9 cellular contexts compared by ENCODE assay signal in genomic region chr13:39038569-39038898, GRCh38. TPM values are rescaled to one million over a fixed set of nuclear protein-coding genes. Genes with fewer than 3 reads are reported as not detected.
DNase-seq lines count a peak whose midpoint lies in the region; ATAC-seq and TF ChIP-seq lines count a peak whose summit lies in the region.
"Had no signal": no experiment of that assay in that cellular context is flagged by ENCODE, and none has a peak within 500 bp of the region (broad histone marks: within the 10 kb centered on the region; RNA-seq: fewer than 3 reads in every experiment).

No MANE protein-coding gene starts in this region.

- H3K4me1 ChIP-seq in HCT116 (ENCODE audit: control insufficient read depth in 1 of 2, insufficient read depth in 2 of 2, low read length in 2 of 2), result peaks cover 0 to 26% of the 10 kb centered on the region in 2 experiments; a peak in 3 of 4 replicates

- peak overlapping the region; percentile 71 for H3K27ac ChIP-seq in HCT116 (ENCODE audit: low read depth, low read length)

- peaks cover 54% of the 10 kb centered on the region for H3K4me1 Mint-ChIP-seq in activated T-cell treated with anti-CD3 and anti-CD28 coated beads, Interleukin-2, amount 50 U/mL, for 72 hours (ENCODE audit: low read depth)

- peak overlapping the region; percentile 89 to 90 for H3K4me3 ChIP-seq in HCT116 (replicated peaks in 1 of 2; ENCODE audit: low read depth in 1 of 2, low read length in 2 of 2)
- H3K4me3 ChIP-seq in foreskin fibroblast (ENCODE audit: low read depth in 1 of 2, low read length in 2 of 2), result peak overlapping the region; percentile 91 to 94

- H3K4me3 Mint-ChIP-seq in activated T-cell treated with anti-CD3 and anti-CD28 coated beads, Interleukin-2, amount 50 U/mL, for 72 hours, result peak overlapping the region; percentile 87 to 95

- H3K36me3 ChIP-seq in HCT116 (ENCODE audit: control insufficient read depth in 1 of 2, insufficient read depth in 2 of 2, low read length in 2 of 2), result no peaks in the 10 kb centered on the region

- peak overlapping the region; percentile 99 for H3K4me2 ChIP-seq in HCT116 (ENCODE audit: low read length)

- H3K9me3 Mint-ChIP-seq in activated T-cell treated with anti-CD3 and anti-CD28 coated beads, Interleukin-2, amount 50 U/mL, for 72 hours, result no peaks in the 10 kb centered on the region

- no peaks in the 10 kb centered on the region for H3K27me3 Mint-ChIP-seq in activated T-cell treated with anti-CD3 and anti-CD28 coated beads, Interleukin-2, amount 50 U/mL, for 72 hours (ENCODE audit: low read depth)

- peaks cover 45% of the 10 kb centered on the region for H3K79me2 ChIP-seq in HCT116 (ENCODE audit: insufficient read depth, low read length)

- H4K20me1 ChIP-seq in HCT116 (ENCODE audit: insufficient read depth), result no peaks in the 10 kb centered on the region

- TF ChIP-seq POLR2A in HCT116 (IDR thresholded peaks at IDR 0.05; ENCODE audit: borderline replicate concordance, extremely low read depth, insufficient read depth, insufficient read length), result no peak

- TF ChIP-seq RAD21 in HCT116 (IDR thresholded peaks at IDR 0.05; ENCODE audit: low read depth), result no peak

- H3K9ac ChIP-seq in HCT116 (ENCODE audit: low read length), result peak overlapping the region; percentile 73

- no peaks in the 10 kb centered on the region for H3K27me3 ChIP-seq in HCT116 (ENCODE audit: insufficient read depth, low read length)

- RAD21 ChIA-PET in HCT116 (lab: Charles Lee; ENCODE audit: low non-redundant PET in 1 of 2, low total read pairs in 2 of 2, uncharacterized antibody in 2 of 2, unreplicated experiment in 2 of 2), result no interaction called here

- POLR2A ChIA-PET in HCT116 (lab: Charles Lee), result no interaction called here

- DNase-seq in HCT116 (ENCODE audit: low read depth, low spot score) (no peak), NCI-H128 (lab: John Stamatoyannopoulos, UW; ENCODE audit: unreplicated experiment) (peak; percentile 25), foreskin fibroblast (peak in 1 of 2 donors; percentile 44), putamen (ENCODE audit: low spot score) (peak; percentile 37), MV-4-11 (lab: John Stamatoyannopoulos, UW) (no peak), islet precursor cell (no peak)
- DNase-seq in activated T-cell treated with anti-CD3 and anti-CD28 coated beads, Interleukin-2, amount 50 U/mL, for 72 hours, result peak; percentile 82 to 84

- CTCF ChIA-PET in HCT116 (lab: Charles Lee), result interaction anchor here (1.8 kb wide), 1 partner anchor 13 kb away, joined by 4 read pairs; no protein-coding TSS in a partner anchor

- intact Hi-C loops in HCT116 (cut with micrococcal nuclease), result no loop called here

- peak overlapping the region; percentile 91 for H2AFZ ChIP-seq in HCT116 (ENCODE audit: low read depth, low read length, poor library complexity, severe bottlenecking)

- peaks cover 5 to 24% of the 10 kb centered on the region in 2 donors for H3K36me3 Mint-ChIP-seq in activated T-cell treated with anti-CD3 and anti-CD28 coated beads, Interleukin-2, amount 50 U/mL, for 72 hours (ENCODE audit: insufficient read depth in 2 of 2)

- ATAC-seq in GM18502 (IDR thresholded peaks at IDR 0.05; ENCODE audit: poor library complexity, unreplicated experiment) (peak; percentile 44), HCT116 (peak; percentile 39)
- peak; percentile 75 to 77 for ATAC-seq in activated T-cell treated with anti-CD3 and anti-CD28 coated beads, Interleukin-2, amount 50 U/mL, for 72 hours (replicated peaks in 1 of 2)

- H3K27ac Mint-ChIP-seq in activated T-cell treated with anti-CD3 and anti-CD28 coated beads, Interleukin-2, amount 50 U/mL, for 72 hours, result peak overlapping the region; percentile 93

- H3K9me3 ChIP-seq in HCT116 (ENCODE audit: control insufficient read depth in 1 of 2, insufficient read depth in 1 of 2, low read depth in 1 of 2, low read length in 2 of 2), result no peaks in the 10 kb centered on the region

- H3K9me2 ChIP-seq in HCT116 (ENCODE audit: insufficient read depth), result no peaks in the 10 kb centered on the region

- BruUV-seq in HCT116 (replicated peaks; lab: Mats Ljungman, UMichigan), result TSS peak; percentile 45

- TF ChIP-seq CTCF in HCT116 (IDR thresholded peaks at IDR 0.05 in 2 of 3, conservative IDR thresholded peaks at IDR 0.05 in 1 of 3; ENCODE audit: borderline replicate concordance in 1 of 3, insufficient read depth in 1 of 3, low read depth in 2 of 3, low read length in 2 of 3) (no peak), foreskin fibroblast (IDR thresholded peaks at IDR 0.05; ENCODE audit: low read depth, low read length) (no peak)

TF ChIP-seq in HCT116, 20 proteins besides CTCF, POLR2A, EP300 and RAD21:
- TF ChIP-seq SP1 (IDR thresholded peaks at IDR 0.05; ENCODE audit: low read depth) (no peak), CBX3 (IDR thresholded peaks at IDR 0.05; ENCODE audit: low read depth) (no peak), REST (IDR thresholded peaks at IDR 0.05; ENCODE audit: low read depth) (no peak), EZH2phosphoT487 (IDR thresholded peaks at IDR 0.05; ENCODE audit: borderline replicate concordance) (no peak), YY1 (IDR thresholded peaks at IDR 0.05; ENCODE audit: extremely low read depth, insufficient replicate concordance, low read depth, low read length) (no peak), POLR2AphosphoS5 (IDR thresholded peaks at IDR 0.05; ENCODE audit: low read depth, low read length) (no peak), ATF3 (IDR thresholded peaks at IDR 0.05) (no peak), TCF7L2 (IDR thresholded peaks at IDR 0.05; ENCODE audit: borderline replicate concordance, extremely low read depth, insufficient read depth, insufficient read length) (no peak), ZNF274 (IDR thresholded peaks at IDR 0.05; ENCODE audit: low read depth, low read length) (no peak), ELF1 (IDR thresholded peaks at IDR 0.05; ENCODE audit: borderline replicate concordance, low read depth) (no peak), ZBTB33 (IDR thresholded peaks at IDR 0.05; ENCODE audit: extremely low read depth, insufficient replicate concordance, low read length) (no peak), EGR1 (IDR thresholded peaks at IDR 0.05; ENCODE audit: low read depth) (no peak), EZH2 (IDR thresholded peaks at IDR 0.05) (no peak), FOSL1 (IDR thresholded peaks at IDR 0.05; ENCODE audit: low read depth) (no peak), JUND (IDR thresholded peaks at IDR 0.05) (no peak)

RNA-seq across cellular contexts. Expression of gene NHLRC3, which starts 0.3 kb away (rescaled TPM):
- total RNA-seq in HCT116 (2021; ENCODE audit: unreplicated experiment), result 7.2 TPM
- 2.8 and 3.8 TPM in 2 replicates for polyA plus RNA-seq in HCT116 (2012)
- total RNA-seq in activated T-cell treated with anti-CD3 and anti-CD28 coated beads, Interleukin-2, amount 50 U/mL, for 72 hours, result 10 to 100 TPM; 27.1 to 30.3 TPM

RNA-seq across cellular contexts. Expression of gene PROSER1, which starts 0.6 kb away (rescaled TPM):
- 33.5 TPM for total RNA-seq in HCT116 (2021; ENCODE audit: unreplicated experiment)
- polyA plus RNA-seq in HCT116 (2012), result 11.0 and 13.3 TPM in 2 replicates
- 100 to 1,000 TPM; 114 to 116 TPM for total RNA-seq in activated T-cell treated with anti-CD3 and anti-CD28 coated beads, Interleukin-2, amount 50 U/mL, for 72 hours

RNA-seq across cellular contexts. Expression of gene STOML3, which starts 47.9 kb away (rescaled TPM):
- not detected for total RNA-seq in HCT116 (2021; ENCODE audit: unreplicated experiment)
- polyA plus RNA-seq in HCT116 (2012), result not detected in 2 replicates
- total RNA-seq in activated T-cell treated with anti-CD3 and anti-CD28 coated beads, Interleukin-2, amount 50 U/mL, for 72 hours, result not detected
- total RNA-seq: renal cortical epithelial cell had no signal

Comparison
In these comparisons a context has a peak if more than half of its experiments do, and no peak if none do; other contexts are left out.
1. DNase-seq: peak in NCI-H128 (single experiment), activated T-cell treated with anti-CD3 and anti-CD28 coated beads, Interleukin-2, amount 50 U/mL, for 72 hours (2 of 2) and putamen (single experiment); none in HCT116 (single experiment), MV-4-11 (single experiment) and islet precursor cell (single experiment).
2. Peak in every context shown above with its lines, with median percentiles within 50 percentile points of each other: ATAC-seq.